In the genomic region with DNA sequence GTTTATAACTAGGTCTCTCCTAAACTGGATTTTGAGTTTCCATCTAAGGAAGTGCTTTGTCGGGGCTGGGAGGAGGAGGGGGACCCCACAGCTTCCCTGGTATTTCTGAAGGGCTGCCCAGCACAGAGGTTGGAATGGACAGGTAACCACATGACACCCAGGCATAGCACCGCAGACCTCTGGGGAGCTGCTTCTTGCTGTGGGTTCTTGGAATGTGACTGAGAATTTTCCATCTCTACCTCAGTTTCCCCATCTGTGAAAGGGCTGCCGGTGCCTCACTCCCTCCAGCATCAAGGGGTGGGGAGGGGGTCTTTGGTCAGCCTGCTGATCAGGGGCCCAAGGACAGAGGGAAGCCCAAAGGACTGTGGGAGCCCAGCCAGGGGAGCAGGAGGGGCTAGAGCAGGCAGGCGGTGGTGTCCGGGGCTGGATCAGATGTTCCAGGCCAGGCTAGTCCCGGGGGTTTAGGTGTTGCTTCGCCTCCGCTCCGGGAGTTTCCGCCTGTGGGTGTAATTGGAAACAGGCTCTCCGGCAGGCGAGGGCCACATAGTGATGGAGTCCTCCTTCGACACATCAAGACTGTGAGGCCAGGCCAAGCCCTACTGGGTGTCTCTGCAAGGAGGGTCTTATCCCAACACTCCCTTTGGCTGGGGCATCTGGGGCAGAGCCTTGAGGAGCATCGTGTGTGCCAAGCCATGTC, we compare ENCODE assay signal across 12 cellular contexts. TPM values are rescaled to one million over a fixed set of nuclear protein-coding genes. Genes with fewer than 3 reads are reported as not detected.
DNase-seq lines count a peak whose midpoint lies in the region; ATAC-seq and TF ChIP-seq lines count a peak whose summit lies in the region.
"Had no signal": no experiment of that assay in that cellular context is flagged by ENCODE, and none has a peak within 500 bp of the region (broad histone marks: within the 10 kb centered on the region; RNA-seq: fewer than 3 reads in every experiment).

No MANE protein-coding gene starts in this region.

- intact Hi-C loops in Panc1 (cut with micrococcal nuclease; ENCODE audit: unreplicated experiment) (no loop called here), tibial artery (cut with DNase I; ENCODE audit: low total_unique reads) (no loop called here)

- H2BK15ac ChIP-seq in mesenchymal stem cell (ENCODE audit: low read depth, poor library complexity, severe bottlenecking), result no peak overlapping the region

- ATAC-seq in Panc1 (no peak), GM19395 (IDR thresholded peaks at IDR 0.05; ENCODE audit: unreplicated experiment) (no peak), HG03442 (IDR thresholded peaks at IDR 0.05; ENCODE audit: unreplicated experiment) (no peak)

- no TSS peak for BruUV-seq in Panc1 (replicated peaks; lab: Mats Ljungman, UMichigan)

- H4K8ac ChIP-seq in mesenchymal stem cell (ENCODE audit: low read length), result peak overlapping the region; percentile 57

- 79% methylated on average over 14 of the region's 14 CpGs for WGBS in mesenchymal stem cell

- peak overlapping the region in 1 of 2 experiments; percentile 63 for H3K4ac ChIP-seq in mesenchymal stem cell (ENCODE audit: low read depth in 1 of 2, low read length in 2 of 2)

- no peak for DNase-seq in Panc1 (ENCODE audit: low read depth, low spot score)
- peak; percentile 3 for DNase-seq in epidermal melanocyte (ENCODE audit: insufficient read length, low spot score)
- DNase-seq in mesenchymal stem cell, result no peak
- peak; percentile 47 to 69 for DNase-seq in tibial artery
- DNase-seq in NCI-H146 treated with DMSO at 0.1 percent for 48 hours (lab: John Stamatoyannopoulos, UW; ENCODE audit: unreplicated experiment), result no peak
- DNase-seq in GOT3 (lab: John Stamatoyannopoulos, UW), result no peak
- DNase-seq: cerebellar nuclear complex, MM.1S, NCI-H748 treated with DMSO at 0.1 percent for 48 hours had no signal

- POLR2A ChIA-PET in Panc1 (lab: Charles Lee), result interaction anchor here (0.6 kb wide), 2 partner anchors 16 to 55 kb away, joined by 3 to 10 read pairs; no protein-coding TSS in a partner anchor

- H2BK120ac ChIP-seq in mesenchymal stem cell (ENCODE audit: low read depth, low read length), result no peak overlapping the region

- no peak overlapping the region for H3K23ac ChIP-seq in mesenchymal stem cell (ENCODE audit: low read length in 2 of 2)

- no peak overlapping the region for H2AFZ ChIP-seq in mesenchymal stem cell (ENCODE audit: low read depth, low read length)

- H3K27ac ChIP-seq in Panc1 (ENCODE audit: low read length), result peak overlapping the region; percentile 75
- peak overlapping the region; percentile 95 for H3K27ac ChIP-seq in mesenchymal stem cell (ENCODE audit: low read length, poor library complexity, severe bottlenecking)
- H3K27ac ChIP-seq in tibial artery, result peak overlapping the region in 1 of 2 donors; percentile 5
- H3K27ac ChIP-seq: neutrophil had no signal

- H2BK12ac ChIP-seq in mesenchymal stem cell (ENCODE audit: low read length in 2 of 2), result peak overlapping the region; percentile 59 to 61

- H3K9me3 ChIP-seq in Panc1 (ENCODE audit: control insufficient read depth, insufficient read depth, low read depth, low read length), result no peaks in the 10 kb centered on the region
- H3K9me3 ChIP-seq in mesenchymal stem cell (ENCODE audit: control insufficient read depth, low read length), result no peaks in the 10 kb centered on the region
- H3K9me3 ChIP-seq in tibial artery, result no peaks in the 10 kb centered on the region
- H3K9me3 ChIP-seq: neutrophil had no signal

- H3K9ac ChIP-seq in mesenchymal stem cell (ENCODE audit: low read length), result peak overlapping the region; percentile 69

- no peak overlapping the region for H3K4me3 ChIP-seq in Panc1 (ENCODE audit: low read depth in 2 of 2, low read length in 2 of 2)
- peak overlapping the region in 1 of 2 experiments; percentile 51 for H3K4me3 ChIP-seq in mesenchymal stem cell (ENCODE audit: insufficient read depth in 1 of 2, low read depth in 1 of 2, low read length in 2 of 2)
- H3K4me3 ChIP-seq in tibial artery, result no peak overlapping the region

- H3K36me3 ChIP-seq in Panc1 (ENCODE audit: control insufficient read depth, insufficient read depth, low read length) (no peaks in the 10 kb centered on the region), mesenchymal stem cell (ENCODE audit: control insufficient read depth in 1 of 2, insufficient read depth in 2 of 2, low read depth in 1 of 2, low read length in 2 of 2) (no peaks in the 10 kb centered on the region), tibial artery (no peaks in the 10 kb centered on the region)
- H3K36me3 ChIP-seq: neutrophil had no signal

- no peak for TF ChIP-seq CTCF in Panc1 (IDR thresholded peaks at IDR 0.05)
- TF ChIP-seq CTCF in tibial artery (IDR thresholded peaks at IDR 0.05), result no peak

- H3K4me2 ChIP-seq in mesenchymal stem cell (ENCODE audit: low read length, poor library complexity, severe bottlenecking), result peak overlapping the region; percentile 75

- no peak overlapping the region for H4K91ac ChIP-seq in mesenchymal stem cell (ENCODE audit: low read length)

- H3K18ac ChIP-seq in mesenchymal stem cell (ENCODE audit: low read depth in 1 of 2, low read length in 2 of 2), result peak overlapping the region; percentile 25 to 34

- H2AK5ac ChIP-seq in mesenchymal stem cell (ENCODE audit: low read length, severe bottlenecking), result peak overlapping the region; percentile 52

- peaks cover 17% of the 10 kb centered on the region for H3K79me1 ChIP-seq in mesenchymal stem cell (replicated peaks; ENCODE audit: low read length, poor library complexity, severe bottlenecking)

- CTCF ChIA-PET in Panc1 (lab: Charles Lee), result interaction anchor here (0.5 to 1.5 kb wide), 3 partner anchors 61 to 806 kb away, joined by 4 to 14 read pairs (median 9); partner anchors contain the start of gene WDR38

- H3K27me3 ChIP-seq in Panc1 (ENCODE audit: control insufficient read depth, insufficient read depth, low read length) (no peaks in the 10 kb centered on the region), mesenchymal stem cell (ENCODE audit: control insufficient read depth in 1 of 2, insufficient read depth in 1 of 2, low read length in 2 of 2) (no peaks in the 10 kb centered on the region), tibial artery (peaks cover 0 to 27% of the 10 kb centered on the region in 2 donors)

- in situ Hi-C loops in Panc1 (cut with HindIII; ENCODE audit: low pct_unique_long_range_greater_than_20kb, low sequenced_read_pairs), result no loop called here

- H2BK5ac ChIP-seq in mesenchymal stem cell (ENCODE audit: low read depth, low read length, poor library complexity, severe bottlenecking), result no peak overlapping the region

- no peak overlapping the region for H3K14ac ChIP-seq in mesenchymal stem cell (ENCODE audit: low read length in 2 of 2)

- H3K4me1 ChIP-seq in Panc1 (ENCODE audit: control insufficient read depth, insufficient read depth, low read length), result peaks cover 38% of the 10 kb centered on the region
- peaks cover 40% of the 10 kb centered on the region for H3K4me1 ChIP-seq in mesenchymal stem cell (ENCODE audit: control insufficient read depth, insufficient read depth, low read depth, low read length)
- H3K4me1 ChIP-seq in tibial artery, result peaks cover 0 to 28% (median 16%) of the 10 kb centered on the region in 4 donors

RNA-seq across cellular contexts. Expression of gene OLFML2A, which starts 3.3 kb away (rescaled TPM):
- 44.5 TPM for total RNA-seq in Panc1 (2021; ENCODE audit: unreplicated experiment)
- 34.5 TPM for polyA plus RNA-seq in Panc1 (2012; ENCODE audit: insufficient read length)
- 14.3 TPM for polyA plus RNA-seq in mesenchymal stem cell (2013, experiment 1 of 2)
- 14.4 TPM for polyA plus RNA-seq in mesenchymal stem cell (2013, experiment 2 of 2)

RNA-seq across cellular contexts. Expression of gene NR6A1, which starts 9.1 kb away (rescaled TPM):
- 7.6 TPM for total RNA-seq in Panc1 (2021; ENCODE audit: unreplicated experiment)
- 2.5 TPM for polyA plus RNA-seq in Panc1 (2012; ENCODE audit: insufficient read length)
- polyA plus RNA-seq in mesenchymal stem cell (2013, experiment 1 of 2), result 0.66 TPM
- polyA plus RNA-seq in mesenchymal stem cell (2013, experiment 2 of 2), result 0.74 TPM

Comparison
In these comparisons a context has a peak if more than half of its experiments do, and no peak if none do; other contexts are left out.
1. DNase-seq: peak in epidermal melanocyte (single experiment) and tibial artery (2 of 2); none in Panc1 (single experiment), mesenchymal stem cell (single experiment), NCI-H146 treated with DMSO at 0.1 percent for 48 hours (single experiment) and GOT3 (single experiment).